Comparison of ENCODE assay signal across 9 cellular contexts in genomic region chr3:129305592-129306091, GRCh38. TPM values are rescaled to one million over a fixed set of nuclear protein-coding genes. Genes with fewer than 3 reads are reported as not detected.
DNase-seq lines count a peak whose midpoint lies in the region; ATAC-seq and TF ChIP-seq lines count a peak whose summit lies in the region.
"Had no signal": no experiment of that assay in that cellular context is flagged by ENCODE, and none has a peak within 500 bp of the region (broad histone marks: within the 10 kb centered on the region; RNA-seq: fewer than 3 reads in every experiment).

No MANE protein-coding gene starts in this region.

- H3K36me3 Mint-ChIP-seq in activated naive CD4-positive, alpha-beta T cell treated with anti-CD3 and anti-CD28 coated beads for 36 hours (ENCODE audit: low read depth), result peaks cover 24% of the 10 kb centered on the region
- peaks cover 48% of the 10 kb centered on the region for H3K36me3 Mint-ChIP-seq in activated naive CD4-positive, alpha-beta T cell treated with anti-CD3 and anti-CD28 coated beads, Interleukin-2, amount 10 ng/mL, durations not matched to agents 7 days and 5 days
- peaks cover 32% of the 10 kb centered on the region for H3K36me3 Mint-ChIP-seq in endodermal cell (ENCODE audit: low read depth)

- no peaks in the 10 kb centered on the region for H3K79me2 ChIP-seq in mesendoderm (ENCODE audit: control insufficient read depth, insufficient read depth, low read length)

- H3K9ac ChIP-seq in endodermal cell (ENCODE audit: extremely low read depth, low read length, poor library complexity, severe bottlenecking), result peak overlapping the region; percentile 25
- H3K9ac ChIP-seq in mesendoderm (ENCODE audit: low read length), result peak overlapping the region; percentile 55
- peak overlapping the region in 4 of 5 donors; percentile 26 to 53 (median 46) for H3K9ac ChIP-seq in subcutaneous abdominal adipose tissue (ENCODE audit: low read length in 5 of 5)

- no peak overlapping the region for H2AK5ac ChIP-seq in mesendoderm (ENCODE audit: low read length)

- peak; percentile 63 for DNase-seq in activated naive CD4-positive, alpha-beta T cell treated with anti-CD3 and anti-CD28 coated beads for 36 hours
- DNase-seq in activated naive CD4-positive, alpha-beta T cell treated with anti-CD3 and anti-CD28 coated beads, Interleukin-2, amount 10 ng/mL, durations not matched to agents 7 days and 5 days, result no peak
- DNase-seq in NOMO-1 treated with dmso at 0.1 percent for 144 hours (lab: John Stamatoyannopoulos, UW; ENCODE audit: unreplicated experiment), result peak; percentile 93
- DNase-seq in endodermal cell, result peak; percentile 99
- DNase-seq in mesendoderm, result peak; percentile 99
- no peak for DNase-seq in SJCRH30
- DNase-seq: activated naive CD8-positive, alpha-beta T cell treated with anti-CD3 and anti-CD28 coated beads, Interleukin-2, amount 10 ng/mL, durations not matched to agents 7 days and 5 days had no signal

- no peak overlapping the region for H3K23ac ChIP-seq in mesendoderm (ENCODE audit: low read length)

- no peak overlapping the region for H4K5ac ChIP-seq in mesendoderm (ENCODE audit: low read length)

- no peak for TF ChIP-seq CTCF in endodermal cell (conservative IDR thresholded peaks at IDR 0.05)

- H2BK5ac ChIP-seq in mesendoderm (ENCODE audit: low read length), result peak overlapping the region; percentile 29

- H3K18ac ChIP-seq in mesendoderm (ENCODE audit: low read length), result no peak overlapping the region

- H3K56ac ChIP-seq in mesendoderm (ENCODE audit: low read length), result peak overlapping the region; percentile 80

- H3K4me1 Mint-ChIP-seq in activated naive CD4-positive, alpha-beta T cell treated with anti-CD3 and anti-CD28 coated beads for 36 hours (ENCODE audit: low read depth), result peaks cover 29% of the 10 kb centered on the region
- H3K4me1 Mint-ChIP-seq in activated naive CD4-positive, alpha-beta T cell treated with anti-CD3 and anti-CD28 coated beads, Interleukin-2, amount 10 ng/mL, durations not matched to agents 7 days and 5 days, result peaks cover 32% of the 10 kb centered on the region
- peaks cover 17% of the 10 kb centered on the region for H3K4me1 Mint-ChIP-seq in endodermal cell

- H3K4me3 ChIP-seq in endodermal cell (ENCODE audit: low read length) (peak overlapping the region; percentile 6), mesendoderm (ENCODE audit: low read length) (no peak overlapping the region), subcutaneous abdominal adipose tissue (ENCODE audit: low read depth in 1 of 5, low read length in 5 of 5) (peak overlapping the region; percentile 18 to 57 (median 48)), SJCRH30 (no peak overlapping the region)

- peak overlapping the region; percentile 39 for H3K27ac Mint-ChIP-seq in activated naive CD4-positive, alpha-beta T cell treated with anti-CD3 and anti-CD28 coated beads for 36 hours
- no peak overlapping the region for H3K27ac Mint-ChIP-seq in activated naive CD4-positive, alpha-beta T cell treated with anti-CD3 and anti-CD28 coated beads, Interleukin-2, amount 10 ng/mL, durations not matched to agents 7 days and 5 days
- H3K27ac Mint-ChIP-seq in endodermal cell, result peak overlapping the region; percentile 95
- H3K27ac Mint-ChIP-seq: activated naive CD8-positive, alpha-beta T cell treated with anti-CD3 and anti-CD28 coated beads, Interleukin-2, amount 10 ng/mL, durations not matched to agents 7 days and 5 days had no signal

- no peaks in the 10 kb centered on the region for H3K9me3 ChIP-seq in endodermal cell (ENCODE audit: control insufficient read depth, low read length)
- no peaks in the 10 kb centered on the region for H3K9me3 ChIP-seq in subcutaneous abdominal adipose tissue (ENCODE audit: control insufficient read depth in 5 of 5, low read length in 5 of 5)
- H3K9me3 ChIP-seq in SJCRH30 (replicated peaks), result no peaks in the 10 kb centered on the region

- H3K4ac ChIP-seq in mesendoderm (ENCODE audit: low read depth, low read length), result no peak overlapping the region

- H3K4me3 Mint-ChIP-seq in activated naive CD4-positive, alpha-beta T cell treated with anti-CD3 and anti-CD28 coated beads for 36 hours, result peak overlapping the region; percentile 14
- H3K4me3 Mint-ChIP-seq in activated naive CD4-positive, alpha-beta T cell treated with anti-CD3 and anti-CD28 coated beads, Interleukin-2, amount 10 ng/mL, durations not matched to agents 7 days and 5 days, result no peak overlapping the region
- peak overlapping the region; percentile 46 for H3K4me3 Mint-ChIP-seq in endodermal cell
- H3K4me3 Mint-ChIP-seq: activated naive CD8-positive, alpha-beta T cell treated with anti-CD3 and anti-CD28 coated beads, Interleukin-2, amount 10 ng/mL, durations not matched to agents 7 days and 5 days had no signal

- H3K27ac ChIP-seq in endodermal cell (ENCODE audit: low read depth, low read length) (peak overlapping the region; percentile 10), mesendoderm (ENCODE audit: low read depth, low read length) (peak overlapping the region; percentile 88), subcutaneous abdominal adipose tissue (ENCODE audit: low read depth, low read length) (peak overlapping the region; percentile 88), SJCRH30 (no peak overlapping the region)

- intact Hi-C loops in activated naive CD4-positive, alpha-beta T cell treated with anti-CD3 and anti-CD28 coated beads for 36 hours (cut with micrococcal nuclease), result no loop called here

- no peaks in the 10 kb centered on the region for H3K9me3 Mint-ChIP-seq in activated naive CD4-positive, alpha-beta T cell treated with anti-CD3 and anti-CD28 coated beads for 36 hours
- H3K9me3 Mint-ChIP-seq in activated naive CD4-positive, alpha-beta T cell treated with anti-CD3 and anti-CD28 coated beads, Interleukin-2, amount 10 ng/mL, durations not matched to agents 7 days and 5 days, result no peaks in the 10 kb centered on the region
- H3K9me3 Mint-ChIP-seq in endodermal cell, result no peaks in the 10 kb centered on the region
- H3K9me3 Mint-ChIP-seq: activated naive CD8-positive, alpha-beta T cell treated with anti-CD3 and anti-CD28 coated beads, Interleukin-2, amount 10 ng/mL, durations not matched to agents 7 days and 5 days had no signal

- H3K36me3 ChIP-seq in endodermal cell (ENCODE audit: control insufficient read depth, insufficient read depth, low read length), result peaks cover 45% of the 10 kb centered on the region
- H3K36me3 ChIP-seq in mesendoderm (ENCODE audit: control insufficient read depth, insufficient read depth, low read length), result peaks cover 4% of the 10 kb centered on the region
- peaks cover 18 to 36% (median 32%) of the 10 kb centered on the region in 5 donors for H3K36me3 ChIP-seq in subcutaneous abdominal adipose tissue (ENCODE audit: control insufficient read depth in 5 of 5, insufficient read depth in 5 of 5, low read length in 5 of 5)
- H3K36me3 ChIP-seq in SJCRH30, result peaks cover 13% of the 10 kb centered on the region

- H3K4me1 ChIP-seq in endodermal cell (ENCODE audit: control insufficient read depth, insufficient read depth, low read length), result peaks cover 8% of the 10 kb centered on the region
- peaks cover 7% of the 10 kb centered on the region for H3K4me1 ChIP-seq in mesendoderm (ENCODE audit: control insufficient read depth, low read depth, low read length)
- H3K4me1 ChIP-seq in subcutaneous abdominal adipose tissue (ENCODE audit: control insufficient read depth in 5 of 5, insufficient read depth in 5 of 5, low read length in 5 of 5), result peaks cover 0 to 24% (median 19%) of the 10 kb centered on the region in 5 donors
- no peaks in the 10 kb centered on the region for H3K4me1 ChIP-seq in SJCRH30

- CTCF ChIA-PET in activated naive CD4-positive, alpha-beta T cell treated with anti-CD3 and anti-CD28 coated beads for 36 hours (lab: Charles Lee), result interaction anchor here (1.0 kb wide), 1 partner anchor 252 kb away, joined by 3 read pairs; no protein-coding TSS in a partner anchor
- CTCF ChIA-PET in activated naive CD4-positive, alpha-beta T cell treated with anti-CD3 and anti-CD28 coated beads, Interleukin-2, amount 10 ng/mL, durations not matched to agents 7 days and 5 days (lab: Charles Lee), result no interaction called here

- ATAC-seq in GM18858 (IDR thresholded peaks at IDR 0.05; ENCODE audit: unreplicated experiment), result no peak

- H3K4me2 ChIP-seq in mesendoderm (ENCODE audit: low read length), result peak overlapping the region; percentile 32

- 17 to 18% methylated on average over 16 to 26 of the region's 26 CpGs for WGBS in endodermal cell (ENCODE audit: insufficient coverage in 1 of 2, insufficient read length in 1 of 2), 2 experiments
- no CpG with 5 or more reads among the region's 26 CpGs for WGBS in mesendoderm (ENCODE audit: extremely low coverage, insufficient coverage, low lambda C conversion rate)

- no peak overlapping the region for H4K8ac ChIP-seq in mesendoderm (ENCODE audit: low read depth, low read length)

- no peaks in the 10 kb centered on the region for H3K27me3 Mint-ChIP-seq in activated naive CD4-positive, alpha-beta T cell treated with anti-CD3 and anti-CD28 coated beads for 36 hours (ENCODE audit: low read depth)
- H3K27me3 Mint-ChIP-seq in activated naive CD4-positive, alpha-beta T cell treated with anti-CD3 and anti-CD28 coated beads, Interleukin-2, amount 10 ng/mL, durations not matched to agents 7 days and 5 days, result no peaks in the 10 kb centered on the region
- no peaks in the 10 kb centered on the region for H3K27me3 Mint-ChIP-seq in endodermal cell (ENCODE audit: insufficient read depth)
- H3K27me3 Mint-ChIP-seq: activated naive CD8-positive, alpha-beta T cell treated with anti-CD3 and anti-CD28 coated beads, Interleukin-2, amount 10 ng/mL, durations not matched to agents 7 days and 5 days had no signal

- H3K79me1 ChIP-seq in mesendoderm (ENCODE audit: low read length), result no peaks in the 10 kb centered on the region

- H3K27me3 ChIP-seq in endodermal cell (ENCODE audit: control insufficient read depth, insufficient read depth, low read length, poor library complexity, severe bottlenecking), result no peaks in the 10 kb centered on the region
- H3K27me3 ChIP-seq in mesendoderm (ENCODE audit: insufficient read depth, low read length, poor library complexity), result no peaks in the 10 kb centered on the region
- H3K27me3 ChIP-seq in subcutaneous abdominal adipose tissue (ENCODE audit: control insufficient read depth in 5 of 5, insufficient read depth in 4 of 5, low read length in 5 of 5), result no peaks in the 10 kb centered on the region
- H3K27me3 ChIP-seq in SJCRH30, result no peaks in the 10 kb centered on the region

- no peak overlapping the region for H2BK15ac ChIP-seq in mesendoderm (replicated peaks; ENCODE audit: low read depth)

- H2BK120ac ChIP-seq in mesendoderm (ENCODE audit: low read depth, low read length), result no peak overlapping the region

RNA-seq across cellular contexts. Expression of gene HMCES, which starts 27.0 kb away (rescaled TPM):
- total RNA-seq in activated naive CD4-positive, alpha-beta T cell treated with anti-CD3 and anti-CD28 coated beads for 36 hours, result 10 to 100 TPM; 35.0 to 35.8 TPM
- 10 to 100 TPM; 42.9 to 46.9 TPM for total RNA-seq in endodermal cell
- 40.1 TPM for polyA plus RNA-seq in endodermal cell (2013, experiment 1 of 2)
- 33.1 TPM for polyA plus RNA-seq in endodermal cell (2013, experiment 2 of 2)
- 25.1 TPM for polyA plus RNA-seq in mesendoderm (2013, experiment 1 of 2)
- polyA plus RNA-seq in mesendoderm (2013, experiment 2 of 2), result 25.3 TPM
- total RNA-seq in SJCRH30 (2014; rRNA removed; shearing (Covaris generic)), result 29.1 and 30.7 TPM in 2 replicates

RNA-seq across cellular contexts. Expression of gene COPG1, which starts 56.2 kb away (rescaled TPM):
- total RNA-seq in activated naive CD4-positive, alpha-beta T cell treated with anti-CD3 and anti-CD28 coated beads for 36 hours, result 100 to 1,000 TPM; 125 to 128 TPM
- total RNA-seq in endodermal cell, result 100 to 1,000 TPM; 151 to 193 TPM
- polyA plus RNA-seq in endodermal cell (2013, experiment 1 of 2), result 88.8 TPM
- polyA plus RNA-seq in endodermal cell (2013, experiment 2 of 2), result 90.2 TPM
- polyA plus RNA-seq in mesendoderm (2013, experiment 1 of 2), result 44.8 TPM
- polyA plus RNA-seq in mesendoderm (2013, experiment 2 of 2), result 44.9 TPM
- total RNA-seq in SJCRH30 (2014; rRNA removed; shearing (Covaris generic)), result 87.3 and 89.5 TPM in 2 replicates

Comparison
In these comparisons a context has a peak if more than half of its experiments do, and no peak if none do; other contexts are left out.
1. DNase-seq: peak in activated naive CD4-positive, alpha-beta T cell treated with anti-CD3 and anti-CD28 coated beads for 36 hours (single experiment), NOMO-1 treated with dmso at 0.1 percent for 144 hours (single experiment), endodermal cell (single experiment) and mesendoderm (single experiment); none in activated naive CD4-positive, alpha-beta T cell treated with anti-CD3 and anti-CD28 coated beads, Interleukin-2, amount 10 ng/mL, durations not matched to agents 7 days and 5 days (single experiment) and SJCRH30 (0 of 2).
2. H3K4me3 ChIP-seq: peak in endodermal cell (single experiment) and subcutaneous abdominal adipose tissue (5 of 5); none in mesendoderm (single experiment) and SJCRH30 (single experiment).
3. Peak in every context shown above with its lines, with median percentiles within 50 percentile points of each other: H3K9ac ChIP-seq.